In genomic region chr13:83895994-83896580, GRCh38 we compare ENCODE assay signal across 1 cellular context.
TF ChIP-seq lines count a peak whose summit lies in the region.

No MANE protein-coding gene starts in this region.

TF ChIP-seq in IMR-90, 13 proteins besides CTCF, POLR2A, EP300 and RAD21:
- TF ChIP-seq BHLHE40 (IDR thresholded peaks at IDR 0.05; ENCODE audit: low read depth, low read length), result no peak
- TF ChIP-seq MAZ (IDR thresholded peaks at IDR 0.05; ENCODE audit: borderline replicate concordance, low read depth, low read length), result no peak
- TF ChIP-seq MXI1 (IDR thresholded peaks at IDR 0.05; ENCODE audit: borderline replicate concordance, low read depth, low read length), result no peak
- no peak for TF ChIP-seq NFE2L2 (IDR thresholded peaks at IDR 0.05; ENCODE audit: low read depth, low read length)
- TF ChIP-seq SMC3 (IDR thresholded peaks at IDR 0.05; ENCODE audit: low read depth, low read length), result no peak
- no peak for TF ChIP-seq CEBPB (IDR thresholded peaks at IDR 0.05; ENCODE audit: low read depth, low read length)
- TF ChIP-seq, protein P1, sequence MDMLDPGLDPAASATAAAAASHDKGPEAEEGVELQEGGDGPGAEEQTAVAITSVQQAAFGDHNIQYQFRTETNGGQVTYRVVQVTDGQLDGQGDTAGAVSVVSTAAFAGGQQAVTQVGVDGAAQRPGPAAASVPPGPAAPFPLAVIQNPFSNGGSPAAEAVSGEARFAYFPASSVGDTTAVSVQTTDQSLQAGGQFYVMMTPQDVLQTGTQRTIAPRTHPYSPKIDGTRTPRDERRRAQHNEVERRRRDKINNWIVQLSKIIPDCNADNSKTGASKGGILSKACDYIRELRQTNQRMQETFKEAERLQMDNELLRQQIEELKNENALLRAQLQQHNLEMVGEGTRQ (IDR thresholded peaks at IDR 0.05; ENCODE audit: low read depth, low read length), result no peak
- TF ChIP-seq CHD1 (IDR thresholded peaks at IDR 0.05; ENCODE audit: low read depth, low read length), result no peak
- TF ChIP-seq, protein P2, sequence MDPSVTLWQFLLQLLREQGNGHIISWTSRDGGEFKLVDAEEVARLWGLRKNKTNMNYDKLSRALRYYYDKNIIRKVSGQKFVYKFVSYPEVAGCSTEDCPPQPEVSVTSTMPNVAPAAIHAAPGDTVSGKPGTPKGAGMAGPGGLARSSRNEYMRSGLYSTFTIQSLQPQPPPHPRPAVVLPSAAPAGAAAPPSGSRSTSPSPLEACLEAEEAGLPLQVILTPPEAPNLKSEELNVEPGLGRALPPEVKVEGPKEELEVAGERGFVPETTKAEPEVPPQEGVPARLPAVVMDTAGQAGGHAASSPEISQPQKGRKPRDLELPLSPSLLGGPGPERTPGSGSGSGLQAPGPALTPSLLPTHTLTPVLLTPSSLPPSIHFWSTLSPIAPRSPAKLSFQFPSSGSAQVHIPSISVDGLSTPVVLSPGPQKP (IDR thresholded peaks at IDR 0.05; ENCODE audit: borderline replicate concordance, low read depth, low read length), result no peak
- no peak for TF ChIP-seq FOS (IDR thresholded peaks at IDR 0.05; ENCODE audit: low read depth, low read length)
- no peak for TF ChIP-seq MAFK (IDR thresholded peaks at IDR 0.05; ENCODE audit: low read depth, low read length)
- TF ChIP-seq RCOR1 (IDR thresholded peaks at IDR 0.05; ENCODE audit: insufficient replicate concordance, low read length), result no peak
- no peak for TF ChIP-seq RFX5 (IDR thresholded peaks at IDR 0.05; ENCODE audit: low read depth, low read length)
TF ChIP-seq in IMR-90: peak in this region for 0.
